14 cellular contexts compared by ENCODE assay signal in genomic region chr11:69977951-69978350, GRCh38.
A peak's percentile ranks its signal among the peaks of the same experiment; 100 is the strongest.
DNase-seq lines count a peak whose midpoint lies in the region; ATAC-seq and TF ChIP-seq lines count a peak whose summit lies in the region.
"Had no signal": no experiment of that assay in that cellular context is flagged by ENCODE, and none has a peak within 500 bp of the region (broad histone marks: within the 10 kb centered on the region; RNA-seq: fewer than 3 reads in every experiment).

No MANE protein-coding gene starts in this region.

- peaks cover 56% of the 10 kb centered on the region for H3K4me1 Mint-ChIP-seq in nephron progenitor cell

- TF ChIP-seq CTCF in IMR-90 (conservative IDR thresholded peaks at IDR 0.05; ENCODE audit: low read depth, low read length) (no peak), nephron progenitor cell (IDR thresholded peaks at IDR 0.05) (no peak), tibial nerve (IDR thresholded peaks at IDR 0.05) (no peak)

- TF ChIP-seq POLR2A in IMR-90 (IDR thresholded peaks at IDR 0.05; ENCODE audit: low read depth, low read length) (no peak), tibial nerve (IDR thresholded peaks at IDR 0.05) (no peak)

- no peaks in the 10 kb centered on the region for H3K9me3 Mint-ChIP-seq in nephron progenitor cell
- H3K9me3 Mint-ChIP-seq: CD4-positive, alpha-beta T cell had no signal

- no peak overlapping the region for H2BK15ac ChIP-seq in IMR-90 (ENCODE audit: low read depth, low read length)

- H3K14ac ChIP-seq in IMR-90 (replicated peaks; ENCODE audit: low read depth, low read length), result no peak overlapping the region

- H4K20me1 ChIP-seq in BLaER1 (no peaks in the 10 kb centered on the region), IMR-90 (ENCODE audit: insufficient read depth, low read length) (no peaks in the 10 kb centered on the region)

- no peak overlapping the region for H2AK5ac ChIP-seq in IMR-90 (ENCODE audit: low read depth, low read length)

- no peak overlapping the region for H4K8ac ChIP-seq in IMR-90 (ENCODE audit: low read depth in 2 of 2, low read length in 2 of 2)

- in situ Hi-C loops in IMR-90 (cut with MboI; ENCODE audit: low sequenced_read_pairs), result no loop called here

- H4K91ac ChIP-seq in IMR-90 (ENCODE audit: insufficient read depth, low read depth, low read length), result no peak overlapping the region

- no peak for DNase-seq in IMR-90
- peak; percentile 33 for DNase-seq in nephron progenitor cell
- DNase-seq in aorta, result peak in 1 of 2 donors; percentile 46
- DNase-seq in tibial nerve (ENCODE audit: low spot score in 2 of 2), result no peak
- DNase-seq: CD4-positive, alpha-beta T cell; DMS153; DMS79; GDM1; GM23248 had no signal

- POLR2A ChIA-PET in IMR-90 (lab: Charles Lee; ENCODE audit: unreplicated experiment), result interaction anchor here (0.6 kb wide), 1 partner anchor 13 kb away, joined by 3 read pairs; no protein-coding TSS in a partner anchor

- no peak overlapping the region for H3K56ac ChIP-seq in IMR-90 (ENCODE audit: extremely low read depth, insufficient read depth, low read length)

- H3K27ac ChIP-seq in BLaER1 (peak overlapping the region; percentile 59; the same call in 1 of the 2 replicates), IMR-90 (ENCODE audit: insufficient read depth, low read length) (no peak overlapping the region), aorta (ENCODE audit: low read depth in 1 of 2, low read length in 2 of 2) (peak overlapping the region in 1 of 2 donors; percentile 28), tibial nerve (no peak overlapping the region)
- H3K27ac ChIP-seq: C4-2B, GM23248 had no signal

- H3K9me1 ChIP-seq in IMR-90 (ENCODE audit: insufficient read depth, low read length), result peaks cover 7% of the 10 kb centered on the region

- dilution Hi-C loops in IMR-90 (cut with HindIII; ENCODE audit: low sequenced_read_pairs, unreplicated experiment), result no loop called here

- ATAC-seq in IMR-90 (ENCODE audit: low read depth) (no peak), aorta (ENCODE audit: low FRiP score) (peak; percentile 50), HG02840 (IDR thresholded peaks at IDR 0.05; ENCODE audit: low FRiP score, unreplicated experiment) (no peak)

- peaks cover 92% of the 10 kb centered on the region for H3K4me1 ChIP-seq in BLaER1
- H3K4me1 ChIP-seq in IMR-90 (ENCODE audit: control insufficient read depth, insufficient read depth, low read length), result peaks cover 4% of the 10 kb centered on the region
- H3K4me1 ChIP-seq in aorta (ENCODE audit: control insufficient read depth in 1 of 2, insufficient read depth in 2 of 2, low read length in 2 of 2), result peaks cover 0 to 3% of the 10 kb centered on the region in 2 donors
- H3K4me1 ChIP-seq in tibial nerve, result no peaks in the 10 kb centered on the region
- H3K4me1 ChIP-seq: HAP-1 had no signal

- CTCF ChIA-PET in IMR-90 (lab: Yijun Ruan, JAX), result interaction anchor here (1.2 kb wide), 1 partner anchor 11 kb away, joined by 4 read pairs; no protein-coding TSS in a partner anchor

- BruUV-seq in IMR-90 (replicated peaks; lab: Mats Ljungman, UMichigan), result no TSS peak

- no peak overlapping the region for H2BK120ac ChIP-seq in IMR-90 (ENCODE audit: low read depth, low read length)

- H3K9me3 ChIP-seq in BLaER1 (no peaks in the 10 kb centered on the region), IMR-90 (ENCODE audit: control insufficient read depth, insufficient read depth, low read length) (no peaks in the 10 kb centered on the region), aorta (ENCODE audit: control insufficient read depth, low read length) (no peaks in the 10 kb centered on the region), tibial nerve (no peaks in the 10 kb centered on the region)
- H3K9me3 ChIP-seq: HAP-1 had no signal

- H3K27me3 ChIP-seq in BLaER1 (no peaks in the 10 kb centered on the region), IMR-90 (ENCODE audit: control insufficient read depth, insufficient read depth, low read length) (no peaks in the 10 kb centered on the region), aorta (ENCODE audit: control insufficient read depth in 1 of 2, insufficient read depth in 2 of 2, low read length in 1 of 2) (no peaks in the 10 kb centered on the region), tibial nerve (peaks cover 0 to 4% of the 10 kb centered on the region in 2 donors)

- no peak overlapping the region for H4K5ac ChIP-seq in IMR-90 (ENCODE audit: low read depth, low read length)

- H3K4me3 Mint-ChIP-seq in nephron progenitor cell, result no peak overlapping the region
- H3K4me3 Mint-ChIP-seq: B cell; CD4-positive, alpha-beta T cell had no signal

- no peak overlapping the region for H3K18ac ChIP-seq in IMR-90 (ENCODE audit: low read depth, low read length)

- H3K9ac ChIP-seq in BLaER1 (peak overlapping the region; percentile 49; the same call in 1 of the 2 replicates), IMR-90 (ENCODE audit: low read depth, low read length) (no peak overlapping the region)
- H3K9ac ChIP-seq: GM23248 had no signal

- peaks cover 51% of the 10 kb centered on the region for H3K27me3 Mint-ChIP-seq in nephron progenitor cell (ENCODE audit: low read depth, poor library complexity)

- intact Hi-C loops in IMR-90 (cut with micrococcal nuclease) (no loop called here), aorta (cut with DNase I) (no loop called here)

- H3K36me3 ChIP-seq in BLaER1, result no peaks in the 10 kb centered on the region
- no peaks in the 10 kb centered on the region for H3K36me3 ChIP-seq in IMR-90 (ENCODE audit: control insufficient read depth, insufficient read depth, low read length)
- H3K36me3 ChIP-seq in aorta (ENCODE audit: control insufficient read depth in 1 of 2, insufficient read depth in 2 of 2, low read length in 1 of 2), result no peaks in the 10 kb centered on the region
- no peaks in the 10 kb centered on the region for H3K36me3 ChIP-seq in tibial nerve
- H3K36me3 ChIP-seq: HAP-1 had no signal

- H2AK9ac ChIP-seq in IMR-90 (replicated peaks; ENCODE audit: low read depth, low read length, poor library complexity), result no peak overlapping the region

- H2BK5ac ChIP-seq in IMR-90 (ENCODE audit: low read depth, low read length, poor library complexity, severe bottlenecking), result no peak overlapping the region

- no peaks in the 10 kb centered on the region for H3K36me3 Mint-ChIP-seq in nephron progenitor cell (ENCODE audit: low read depth)

- H3K23ac ChIP-seq in IMR-90 (ENCODE audit: low read depth, low read length), result no peak overlapping the region

- no peak for TF ChIP-seq EP300 in tibial nerve (IDR thresholded peaks at IDR 0.05)

- H2BK20ac ChIP-seq in IMR-90 (ENCODE audit: low read depth, low read length), result no peak overlapping the region

- H3K4me2 ChIP-seq in BLaER1 (peak overlapping the region; percentile 70), IMR-90 (ENCODE audit: low read depth, low read length) (no peak overlapping the region)

- H3K79me1 ChIP-seq in IMR-90 (ENCODE audit: low read depth in 1 of 2, low read length in 2 of 2), result no peaks in the 10 kb centered on the region

- 78% methylated on average over 5 of the region's 12 CpGs; no CpG with 5 or more reads in 1 of the 2 experiments for WGBS in IMR-90 (ENCODE audit: extremely low coverage in 2 of 2, insufficient read length in 1 of 2), 2 experiments
- WGBS in aorta, 2 donors, result 8% methylated on average over 12 of the region's 12 CpGs
- 65 to 69% methylated on average over 12 of the region's 12 CpGs for WGBS in tibial nerve, 2 donors

- no peak for TF ChIP-seq RAD21 in IMR-90 (IDR thresholded peaks at IDR 0.05; ENCODE audit: low read length)

- H2AFZ ChIP-seq in IMR-90 (replicated peaks; ENCODE audit: low read length, poor library complexity), result peak overlapping the region; percentile 11
- H2AFZ ChIP-seq: GM23248 had no signal

- H3K4me3 ChIP-seq in BLaER1, result no peak overlapping the region
- H3K4me3 ChIP-seq in IMR-90 (ENCODE audit: insufficient read depth, low read depth, low read length), result no peak overlapping the region
- no peak overlapping the region for H3K4me3 ChIP-seq in aorta (ENCODE audit: low read length in 2 of 2)
- H3K4me3 ChIP-seq in tibial nerve, result no peak overlapping the region
- H3K4me3 ChIP-seq: GM23248, HAP-1 had no signal

- no peak overlapping the region; the same call in 1 of the 2 replicates for H3K4ac ChIP-seq in IMR-90 (ENCODE audit: low read depth, low read length)

- no peak overlapping the region for H3K27ac Mint-ChIP-seq in nephron progenitor cell
- H3K27ac Mint-ChIP-seq: B cell; CD4-positive, alpha-beta T cell had no signal

TF ChIP-seq in IMR-90, 13 proteins besides CTCF, POLR2A, EP300 and RAD21:
- TF ChIP-seq RCOR1 (IDR thresholded peaks at IDR 0.05; ENCODE audit: insufficient replicate concordance, low read length) (no peak), CHD1 (IDR thresholded peaks at IDR 0.05; ENCODE audit: low read depth, low read length) (no peak), USF2 (IDR thresholded peaks at IDR 0.05; ENCODE audit: low read depth, low read length) (no peak), ELK1 (IDR thresholded peaks at IDR 0.05; ENCODE audit: borderline replicate concordance, low read depth, low read length) (no peak), SMC3 (IDR thresholded peaks at IDR 0.05; ENCODE audit: low read depth, low read length) (no peak), BHLHE40 (IDR thresholded peaks at IDR 0.05; ENCODE audit: low read depth, low read length) (no peak), MAZ (IDR thresholded peaks at IDR 0.05; ENCODE audit: borderline replicate concordance, low read depth, low read length) (no peak), NFE2L2 (IDR thresholded peaks at IDR 0.05; ENCODE audit: low read depth, low read length) (no peak), FOS (IDR thresholded peaks at IDR 0.05; ENCODE audit: low read depth, low read length) (no peak), MXI1 (IDR thresholded peaks at IDR 0.05; ENCODE audit: borderline replicate concordance, low read depth, low read length) (no peak), MAFK (IDR thresholded peaks at IDR 0.05; ENCODE audit: low read depth, low read length) (no peak), CEBPB (IDR thresholded peaks at IDR 0.05; ENCODE audit: low read depth, low read length) (no peak), RFX5 (IDR thresholded peaks at IDR 0.05; ENCODE audit: low read depth, low read length) (no peak)
